25 cellular contexts compared by ENCODE assay signal in genomic region chr5:53178830-53179229, GRCh38.
"Had no signal": no experiment of that assay in that cellular context is flagged by ENCODE, and none has a peak within 500 bp of the region (broad histone marks: within the 10 kb centered on the region; RNA-seq: fewer than 3 reads in every experiment).

No MANE protein-coding gene starts in this region.

- H3K27ac Mint-ChIP-seq: dendritic cell treated with granulocyte-macrophage colony-stimulating factor and Interleukin-4, amounts not matched to agents 40 ng/mL and 50 ng/mL, for 4 days; effector memory CD8-positive, alpha-beta T cell; endodermal cell; immature natural killer cell; mesothelial cell of epicardium; naive thymus-derived CD4-positive, alpha-beta T cell had no signal

- H2AFZ ChIP-seq: hepatocyte had no signal

- H3K4me2 ChIP-seq: hepatocyte had no signal

- H3K36me3 ChIP-seq: esophagus squamous epithelium, gastroesophageal sphincter, heart left ventricle, left lung, lower lobe of right lung had no signal

- DNase-seq: cortex of kidney; effector CD8-positive, alpha-beta T cell; effector memory CD8-positive, alpha-beta T cell; endodermal cell; erythroblast; esophagus squamous epithelium; heart left ventricle; hypothalamus; immature natural killer cell; islet precursor cell; kidney; kidney glomerular epithelial cell; left lung; left ventricle myocardium superior; lower lobe of right lung; mesenchymal stem cell; naive thymus-derived CD4-positive, alpha-beta T cell had no signal

- H3K4me3 Mint-ChIP-seq: dendritic cell treated with granulocyte-macrophage colony-stimulating factor and Interleukin-4, amounts not matched to agents 40 ng/mL and 50 ng/mL, for 4 days; effector memory CD8-positive, alpha-beta T cell; endodermal cell; immature natural killer cell; mesothelial cell of epicardium; naive thymus-derived CD4-positive, alpha-beta T cell had no signal

- ATAC-seq: effector memory CD8-positive, alpha-beta T cell; esophagus mucosa; gastroesophageal sphincter; heart left ventricle; left lung; left ventricle myocardium superior; lower lobe of right lung; naive thymus-derived CD4-positive, alpha-beta T cell had no signal

- H3K27me3 ChIP-seq: esophagus squamous epithelium, gastroesophageal sphincter, hepatocyte, left lung had no signal

- H3K79me2 ChIP-seq: hepatocyte had no signal

- H3K27me3 Mint-ChIP-seq: dendritic cell treated with granulocyte-macrophage colony-stimulating factor and Interleukin-4, amounts not matched to agents 40 ng/mL and 50 ng/mL, for 4 days had no signal

- H3K36me3 Mint-ChIP-seq: immature natural killer cell; naive thymus-derived CD4-positive, alpha-beta T cell had no signal

- FAIRE-seq: endometrium, frontal cortex, kidney had no signal

- H3K9me3 ChIP-seq: esophagus squamous epithelium, gastroesophageal sphincter, heart left ventricle, left lung, lower lobe of right lung had no signal

- H3K4me1 ChIP-seq: esophagus squamous epithelium, gastroesophageal sphincter, heart left ventricle, left lung, lower lobe of right lung had no signal

- H3K4me3 ChIP-seq: esophagus squamous epithelium, gastroesophageal sphincter, heart left ventricle, hepatocyte, left lung, lower lobe of right lung had no signal

- H3K4me1 Mint-ChIP-seq: immature natural killer cell had no signal

- H3K27ac ChIP-seq: epithelial cell of prostate, esophagus squamous epithelium, gastroesophageal sphincter, heart left ventricle, hepatocyte, left lung, lower lobe of right lung had no signal

- H3K9me3 Mint-ChIP-seq: effector memory CD8-positive, alpha-beta T cell had no signal
